Comparison of ENCODE assay signal across 15 cellular contexts in the genomic region with DNA sequence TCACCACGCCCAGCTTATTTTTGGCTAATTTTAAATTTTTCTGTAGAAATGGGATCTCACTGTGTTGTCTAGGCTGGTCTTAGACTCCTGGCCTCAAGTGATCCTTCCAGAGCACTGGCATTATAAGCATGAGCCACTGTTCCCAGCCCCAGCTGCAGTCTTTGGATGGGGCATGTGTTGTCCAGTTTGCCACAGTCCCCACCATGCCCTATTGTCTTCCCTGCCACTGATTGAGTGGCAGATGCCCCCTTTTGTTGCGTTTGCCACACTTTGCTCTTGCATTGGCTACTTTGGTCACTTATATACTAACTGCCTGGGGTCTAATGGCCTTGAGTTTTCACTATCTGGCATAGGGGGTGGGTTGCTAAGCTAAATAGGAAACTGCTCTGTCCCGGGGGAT.
"Had no signal": no experiment of that assay in that cellular context is flagged by ENCODE, and none has a peak within 500 bp of the region (broad histone marks: within the 10 kb centered on the region; RNA-seq: fewer than 3 reads in every experiment).

No MANE protein-coding gene starts in this region.

- H3K36me3 ChIP-seq: colonic mucosa had no signal

- H3K9me3 ChIP-seq: body of pancreas, colonic mucosa, transverse colon had no signal

- DNase-seq: activated CD4-positive, alpha-beta T cell treated with anti-CD3 and anti-CD28 coated beads for 1 hour; activated CD4-positive, alpha-beta T cell treated with anti-CD3 and anti-CD28 coated beads, Interleukin-2, amount 50 U/mL, for 4 hours; activated naive CD4-positive, alpha-beta T cell treated with anti-CD3 and anti-CD28 coated beads, Interleukin-2, amount 50 U/mL, for 16 hours; activated T-cell treated with anti-CD3 and anti-CD28 coated beads, Interleukin-2, amount 50 U/mL, for 1 hour; amniotic stem cell; body of pancreas; central memory CD4-positive, alpha-beta T cell; colonic mucosa; foreskin fibroblast; kidney glomerular epithelial cell; nephron progenitor cell; stimulated activated CD4-positive, alpha-beta T cell treated with anti-CD3 and anti-CD28 coated beads, Interleukin-1b, Interleukin-23, amount 100 ng/mL, for 48 hours; T-helper 1 cell; transverse colon had no signal

- H3K4me3 ChIP-seq: body of pancreas, colonic mucosa, transverse colon had no signal

- ATAC-seq: body of pancreas, sciatic nerve had no signal

- H3K4me3 Mint-ChIP-seq: nephron progenitor cell had no signal

- H3K27me3 ChIP-seq: body of pancreas, colonic mucosa, transverse colon had no signal

- H3K9me3 Mint-ChIP-seq: nephron progenitor cell had no signal

- H3K4me1 ChIP-seq: colonic mucosa had no signal

- H3K27ac ChIP-seq: body of pancreas, colonic mucosa, transverse colon had no signal
